ENCODE assay signal across 25 cellular contexts in the genomic region with DNA sequence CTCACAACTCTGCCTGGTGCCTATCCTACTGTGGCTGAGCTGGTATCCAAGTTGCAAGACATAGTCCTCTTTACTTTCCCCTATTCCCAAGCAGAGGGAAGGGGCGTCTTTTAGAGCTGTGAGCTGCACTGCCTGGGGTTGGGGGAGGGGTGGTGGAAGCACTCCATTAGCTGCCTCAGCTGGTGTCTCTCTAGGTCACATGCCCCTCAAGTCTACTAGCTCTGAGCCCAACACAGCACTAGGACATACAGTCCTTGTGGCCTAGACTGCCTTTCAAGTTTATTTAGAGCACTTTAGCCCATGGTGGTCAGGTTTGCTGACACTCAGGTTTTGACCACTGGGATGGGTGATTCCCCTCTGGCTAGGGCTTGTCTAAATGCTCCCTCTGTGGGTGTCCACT. TPM values are rescaled to one million over a fixed set of nuclear protein-coding genes. Genes with fewer than 3 reads are reported as not detected.
A peak's percentile ranks its signal among the peaks of the same experiment; 100 is the strongest.
DNase-seq lines count a peak whose midpoint lies in the region; ATAC-seq, FAIRE-seq and TF ChIP-seq lines count a peak whose summit lies in the region.
"Had no signal": no experiment of that assay in that cellular context is flagged by ENCODE, and none has a peak within 500 bp of the region (broad histone marks: within the 10 kb centered on the region; RNA-seq: fewer than 3 reads in every experiment).

No MANE protein-coding gene starts in this region.

- POLR2A ChIA-PET in HepG2 (lab: Yijun Ruan, JAX): no interaction called here
- POLR2A ChIA-PET in CD8-positive, alpha-beta memory T cell (lab: Charles Lee): no interaction called here
- POLR2A ChIA-PET in MCF 10A (lab: Yijun Ruan, JAX): no interaction called here

- TF ChIP-seq CTCF in HepG2 (CRISPR knock-in tag; IDR thresholded peaks at IDR 0.05) (no peak), right lobe of liver (IDR thresholded peaks at IDR 0.05) (no peak), endodermal cell (conservative IDR thresholded peaks at IDR 0.05) (no peak), neural progenitor cell (IDR thresholded peaks at IDR 0.05) (no peak), MCF 10A (IDR thresholded peaks at IDR 0.05; ENCODE audit: unreplicated experiment) (no peak)

- H3K4me2 ChIP-seq in HepG2 (ENCODE audit: low read depth, low read length): no peak overlapping the region
- H3K4me2 ChIP-seq in neural progenitor cell: no peak overlapping the region

- H3K9ac ChIP-seq in HepG2 (ENCODE audit: insufficient read depth, low read depth, low read length): no peak overlapping the region
- no peak overlapping the region for H3K9ac ChIP-seq in endodermal cell (ENCODE audit: extremely low read depth, low read length, poor library complexity, severe bottlenecking)
- no peak overlapping the region for H3K9ac ChIP-seq in neural progenitor cell

- FAIRE-seq in HepG2 (lab: Jason Lieb, UNC): no peak
- FAIRE-seq: GM12878, H54 had no signal

- 43% methylated on average over 1 of the region's 1 CpG for WGBS in HepG2 (ENCODE audit: low lambda C conversion rate)
- WGBS in right lobe of liver (ENCODE audit: insufficient coverage, low coverage, low lambda C conversion rate, missing lambda C conversion rate): no CpG with 5 or more reads among the region's 1 CpG
- WGBS in endodermal cell (ENCODE audit: insufficient coverage in 1 of 2, insufficient read length in 1 of 2), 2 experiments: 86% methylated on average over 1 of the region's 1 CpG; no CpG with 5 or more reads in 1 of the 2 experiments

- H3K4me1 ChIP-seq in HepG2 (ENCODE audit: insufficient read depth, low read length) (no peaks in the 10 kb centered on the region), right lobe of liver (no peaks in the 10 kb centered on the region), endodermal cell (ENCODE audit: control insufficient read depth, insufficient read depth, low read length) (no peaks in the 10 kb centered on the region), neural progenitor cell (peaks cover 8% of the 10 kb centered on the region)
- no peaks in the 10 kb centered on the region for H3K4me1 ChIP-seq in CD8-positive, alpha-beta memory T cell (ENCODE audit: insufficient read depth, low read length)
- H3K4me1 ChIP-seq: BE2C, SJSA1 had no signal

- H3K36me3 ChIP-seq in HepG2 (replicated peaks in 1 of 2; ENCODE audit: control insufficient read depth in 1 of 2, insufficient read depth in 2 of 2, low read length in 2 of 2): no peaks in the 10 kb centered on the region
- H3K36me3 ChIP-seq in right lobe of liver: no peaks in the 10 kb centered on the region
- H3K36me3 ChIP-seq in endodermal cell (ENCODE audit: control insufficient read depth, insufficient read depth, low read length): no peaks in the 10 kb centered on the region
- H3K36me3 ChIP-seq in neural progenitor cell: no peaks in the 10 kb centered on the region
- H3K36me3 ChIP-seq in CD8-positive, alpha-beta memory T cell (ENCODE audit: insufficient read depth, low read length): no peaks in the 10 kb centered on the region
- H3K36me3 ChIP-seq: BE2C, MG63, SJSA1 had no signal

- no peak overlapping the region for H3K27ac ChIP-seq in HepG2 (ENCODE audit: extremely low read length, insufficient read depth, low read length)
- H3K27ac ChIP-seq in right lobe of liver: no peak overlapping the region
- no peak overlapping the region for H3K27ac ChIP-seq in endodermal cell (ENCODE audit: low read depth, low read length)
- H3K27ac ChIP-seq in neural progenitor cell: no peak overlapping the region
- no peak overlapping the region for H3K27ac ChIP-seq in CD8-positive, alpha-beta memory T cell (ENCODE audit: low read depth, low read length)
- H3K27ac ChIP-seq: SJSA1 had no signal

- no peaks in the 10 kb centered on the region for H3K9me3 ChIP-seq in HepG2 (ENCODE audit: low read length)
- H3K9me3 ChIP-seq in right lobe of liver: no peaks in the 10 kb centered on the region
- H3K9me3 ChIP-seq in endodermal cell (ENCODE audit: control insufficient read depth, low read length): no peaks in the 10 kb centered on the region
- no peaks in the 10 kb centered on the region for H3K9me3 ChIP-seq in neural progenitor cell (ENCODE audit: low read depth)
- H3K9me3 ChIP-seq in CD8-positive, alpha-beta memory T cell (ENCODE audit: low read length): no peaks in the 10 kb centered on the region
- H3K9me3 ChIP-seq: BE2C, MG63, SJSA1 had no signal

- no peaks in the 10 kb centered on the region for H3F3A ChIP-seq in neural progenitor cell (ENCODE audit: low read depth)

- H3K9me3 Mint-ChIP-seq in endodermal cell (no peaks in the 10 kb centered on the region), neural progenitor cell (peaks cover 3% of the 10 kb centered on the region), MCF 10A (ENCODE audit: unreplicated experiment) (no peaks in the 10 kb centered on the region)
- peaks cover 0 to 2% (median 0%) of the 10 kb centered on the region in 5 donors for H3K9me3 Mint-ChIP-seq in CD8-positive, alpha-beta memory T cell

- H3K79me2 ChIP-seq in HepG2 (ENCODE audit: insufficient read depth, low read length): no peaks in the 10 kb centered on the region
- no peaks in the 10 kb centered on the region for H3K79me2 ChIP-seq in neural progenitor cell (ENCODE audit: low read depth)

- intact Hi-C loops in HepG2 (cut with micrococcal nuclease; ENCODE audit: unreplicated experiment) (no loop called here), right lobe of liver (cut with DNase I) (no loop called here), MCF 10A (cut with micrococcal nuclease) (no loop called here)

- BruUV-seq in HepG2 (replicated peaks; lab: Mats Ljungman, UMichigan): no TSS peak
- BruUV-seq in MCF 10A (replicated peaks; lab: Mats Ljungman, UMichigan): no TSS peak

- in situ Hi-C loops in HepG2 (cut with HindIII; ENCODE audit: extremely low pct_ligation_motif_present, low pct_unique_long_range_greater_than_20kb): no loop called here

- no peaks in the 10 kb centered on the region for H3K27me3 ChIP-seq in HepG2 (ENCODE audit: control insufficient read depth in 1 of 2, insufficient read depth in 2 of 2, low read length in 2 of 2)
- H3K27me3 ChIP-seq in right lobe of liver: no peaks in the 10 kb centered on the region
- no peaks in the 10 kb centered on the region for H3K27me3 ChIP-seq in endodermal cell (ENCODE audit: control insufficient read depth, insufficient read depth, low read length, poor library complexity, severe bottlenecking)
- no peaks in the 10 kb centered on the region for H3K27me3 ChIP-seq in neural progenitor cell
- H3K27me3 ChIP-seq in CD8-positive, alpha-beta memory T cell (ENCODE audit: insufficient read depth, low read length, poor library complexity, severe bottlenecking): no peaks in the 10 kb centered on the region
- H3K27me3 ChIP-seq: BE2C, MG63, SJSA1 had no signal

- H3K27ac Mint-ChIP-seq in endodermal cell: no peak overlapping the region
- H3K27ac Mint-ChIP-seq in neural progenitor cell: no peak overlapping the region
- H3K27ac Mint-ChIP-seq in CD8-positive, alpha-beta memory T cell: no peak overlapping the region
- no peak overlapping the region for H3K27ac Mint-ChIP-seq in MCF 10A (ENCODE audit: low read depth, unreplicated experiment)

- H4K20me1 ChIP-seq in HepG2 (ENCODE audit: insufficient read depth, low read length) (no peaks in the 10 kb centered on the region), neural progenitor cell (ENCODE audit: low read depth) (no peaks in the 10 kb centered on the region)

- H2AFZ ChIP-seq in HepG2 (ENCODE audit: low read length) (no peak overlapping the region), neural progenitor cell (replicated peaks) (peak overlapping the region; percentile 88)

- H3K4me1 Mint-ChIP-seq in endodermal cell: peaks cover 20% of the 10 kb centered on the region
- H3K4me1 Mint-ChIP-seq in neural progenitor cell: peaks cover 3% of the 10 kb centered on the region
- no peaks in the 10 kb centered on the region for H3K4me1 Mint-ChIP-seq in CD8-positive, alpha-beta memory T cell
- H3K4me1 Mint-ChIP-seq in MCF 10A (ENCODE audit: insufficient read depth, unreplicated experiment): no peaks in the 10 kb centered on the region
- H3K4me1 Mint-ChIP-seq: CD14-positive monocyte had no signal

- H3K4me3 Mint-ChIP-seq in endodermal cell (no peak overlapping the region), neural progenitor cell (no peak overlapping the region), MCF 10A (ENCODE audit: unreplicated experiment) (no peak overlapping the region)
- H3K4me3 Mint-ChIP-seq in CD8-positive, alpha-beta memory T cell: no peak overlapping the region
- H3K4me3 Mint-ChIP-seq: CD14-positive monocyte had no signal

- H3K4me3 ChIP-seq in HepG2 (replicated peaks in 1 of 3; ENCODE audit: insufficient read depth in 1 of 3, low read depth in 2 of 3, low read length in 3 of 3) (no peak overlapping the region), right lobe of liver (no peak overlapping the region), endodermal cell (ENCODE audit: low read length) (no peak overlapping the region), neural progenitor cell (no peak overlapping the region)
- H3K4me3 ChIP-seq in CD8-positive, alpha-beta memory T cell (ENCODE audit: low read length): no peak overlapping the region
- H3K4me3 ChIP-seq: GM12878, MG63, SJSA1 had no signal

- ATAC-seq in HepG2 (peak; percentile 41; the same call in 2 of the 3 replicates), right lobe of liver (no peak), HG03135 (IDR thresholded peaks at IDR 0.05; ENCODE audit: unreplicated experiment) (no peak)
- ATAC-seq: GM12878, PC-3 had no signal

- no peak for TF ChIP-seq RAD21 in HepG2 (CRISPR knock-in tag; IDR thresholded peaks at IDR 0.05)

- H3K36me3 Mint-ChIP-seq in endodermal cell (ENCODE audit: low read depth) (no peaks in the 10 kb centered on the region), neural progenitor cell (no peaks in the 10 kb centered on the region), MCF 10A (ENCODE audit: insufficient read depth, unreplicated experiment) (no peaks in the 10 kb centered on the region)
- peaks cover 0 to 45% (median 15%) of the 10 kb centered on the region in 3 donors for H3K36me3 Mint-ChIP-seq in CD8-positive, alpha-beta memory T cell

- CTCF ChIA-PET in HepG2 (lab: Yijun Ruan, JAX; ENCODE audit: low intra/inter-chr PET ratio, low total read pairs): no interaction called here
- CTCF ChIA-PET in CD8-positive, alpha-beta memory T cell (lab: Charles Lee): no interaction called here
- CTCF ChIA-PET in MCF 10A (lab: Yijun Ruan, JAX): interaction anchor here (2.3 kb wide), 1 partner anchor 107 kb away, joined by 5 read pairs; no protein-coding TSS in a partner anchor

- no peak for TF ChIP-seq EP300 in HepG2 (IDR thresholded peaks at IDR 0.05; ENCODE audit: low read depth in 2 of 2, low read length in 2 of 2)
- no peak for TF ChIP-seq EP300 in HepG2 (CRISPR knock-in tag; IDR thresholded peaks at IDR 0.05; ENCODE audit: borderline replicate concordance)

- DNase-seq in HepG2 (ENCODE audit: low spot score): no peak
- no peak for DNase-seq in right lobe of liver
- DNase-seq in endodermal cell: peak; percentile 58
- DNase-seq in neural progenitor cell (ENCODE audit: low spot score): peak; percentile 16
- no peak for DNase-seq in CD8-positive, alpha-beta memory T cell
- DNase-seq in MCF 10A (ENCODE audit: unreplicated experiment): no peak
- DNase-seq: 8988T; ACHN; BE2C; DMS153; KBM-7; MG63; NCI-H2029; NCI-H446; NCI-H524 treated with DMSO at 0.1 percent for 48 hours; NCI-H774; NK-92 treated with Interleukin-12 subunit alpha and Interleukin-12 subunit beta, amount 100 ng/mL, for 24 hours; PC-3; Right ventricle myocardium superior; RPMI8226 had no signal

- TF ChIP-seq POLR2A in HepG2 (IDR thresholded peaks at IDR 0.05; ENCODE audit: insufficient read depth in 1 of 2, low read depth in 2 of 2, low read length in 2 of 2) (no peak), right lobe of liver (IDR thresholded peaks at IDR 0.05) (no peak)

- H3K27me3 Mint-ChIP-seq in endodermal cell (ENCODE audit: insufficient read depth) (no peaks in the 10 kb centered on the region), neural progenitor cell (ENCODE audit: insufficient read depth, low read depth) (no peaks in the 10 kb centered on the region), MCF 10A (ENCODE audit: insufficient read depth, unreplicated experiment) (no peaks in the 10 kb centered on the region)
- H3K27me3 Mint-ChIP-seq in CD8-positive, alpha-beta memory T cell: no peaks in the 10 kb centered on the region

RNA-seq across cellular contexts. Expression of gene SREK1, which starts 54.7 kb away (rescaled TPM):
- 46.5 and 90.9 TPM in 2 replicates for total RNA-seq in HepG2 (2016; rRNA removed; fragmentation: Illumina TruSeq; extraction: Trizol)
- 3.4 and 4.6 TPM in 2 replicates for total RNA-seq in HepG2 (2016; cell fraction: cytosol; rRNA removed; fragmentation: Illumina TruSeq; extraction: Trizol; ENCODE audit: low read depth)
- total RNA-seq in HepG2 (2016; cell fraction: insoluble cytoplasmic fraction; rRNA removed; fragmentation: Illumina TruSeq; extraction: Trizol): 43.6 and 92.7 TPM in 2 replicates
- total RNA-seq in HepG2 (2016; cell fraction: membrane; rRNA removed; fragmentation: Illumina TruSeq; extraction: Trizol): 8.6 and 12.6 TPM in 2 replicates
- 268 and 291 TPM in 2 replicates for total RNA-seq in HepG2 (2016; cell fraction: nucleus; rRNA removed; fragmentation: Illumina TruSeq; extraction: Trizol)
- polyA plus RNA-seq in HepG2 (2011; rRNA removed): 49.2 and 60.6 TPM in 2 replicates
- polyA plus RNA-seq in HepG2 (2011; cell fraction: cytosol; rRNA removed): 8.1 and 8.6 TPM in 2 replicates
- 117 and 132 TPM in 2 replicates for polyA plus RNA-seq in HepG2 (2011; cell fraction: nucleus; rRNA removed)
- 30.0 and 51.7 TPM in 2 replicates for polyA plus RNA-seq in HepG2 (2012)
- 0.93 and 1.2 TPM in 2 replicates for polyA plus RNA-seq in HepG2 (2016; cell fraction: cytosol; fragmentation: Illumina TruSeq; extraction: Trizol; ENCODE audit: low read depth)
- polyA plus RNA-seq in HepG2 (2016; cell fraction: insoluble cytoplasmic fraction; fragmentation: Illumina TruSeq; extraction: Trizol; ENCODE audit: low read depth): 40.2 and 41.5 TPM in 2 replicates
- 3.6 and 4.5 TPM in 2 replicates for polyA plus RNA-seq in HepG2 (2016; cell fraction: membrane; fragmentation: Illumina TruSeq; extraction: Trizol; ENCODE audit: low read depth)
- polyA plus RNA-seq in HepG2 (2016; cell fraction: nucleus; fragmentation: Illumina TruSeq; extraction: Trizol; ENCODE audit: insufficient read depth, low read depth): 335 and 346 TPM in 2 replicates
- polyA minus RNA-seq in HepG2 (2011; rRNA and poly(A)+ RNA removed; ENCODE audit: low replicate concordance): 74.5 and 94.2 TPM in 2 replicates
- 10.0 and 13.3 TPM in 2 replicates for polyA minus RNA-seq in HepG2 (2011; cell fraction: cytosol; rRNA and poly(A)+ RNA removed)
- polyA minus RNA-seq in HepG2 (2011; cell fraction: nucleus; rRNA and poly(A)+ RNA removed): 404 and 556 TPM in 2 replicates
- total RNA-seq in right lobe of liver: 10 to 100 TPM; 20.9 to 44.4 (median 34.2) TPM
- total RNA-seq in endodermal cell: 10 to 100 TPM; 58.8 to 67.1 TPM
- 67.4 TPM for polyA plus RNA-seq in endodermal cell (2013, experiment 1 of 2)
- 55.2 TPM for polyA plus RNA-seq in endodermal cell (2013, experiment 2 of 2)
- 80.5 and 95.6 TPM in 2 replicates for total RNA-seq in neural progenitor cell (ENCODE audit: low replicate concordance)
- 10 to 100 TPM; 51.1 to 54.7 TPM for total RNA-seq in CD8-positive, alpha-beta memory T cell
- polyA plus RNA-seq in CD8-positive, alpha-beta memory T cell: 21.8 TPM
- 87.3 and 102 TPM in 2 replicates for total RNA-seq in MCF 10A (2022)

Comparison
In these comparisons a context has a peak if more than half of its experiments do, and no peak if none do; other contexts are left out.
1. DNase-seq: peak in endodermal cell (single experiment) and neural progenitor cell (single experiment); none in HepG2 (single experiment), right lobe of liver (0 of 3), CD8-positive, alpha-beta memory T cell (0 of 5) and MCF 10A (single experiment).